ENCODE assay signal across 19 cellular contexts in the genomic region with DNA sequence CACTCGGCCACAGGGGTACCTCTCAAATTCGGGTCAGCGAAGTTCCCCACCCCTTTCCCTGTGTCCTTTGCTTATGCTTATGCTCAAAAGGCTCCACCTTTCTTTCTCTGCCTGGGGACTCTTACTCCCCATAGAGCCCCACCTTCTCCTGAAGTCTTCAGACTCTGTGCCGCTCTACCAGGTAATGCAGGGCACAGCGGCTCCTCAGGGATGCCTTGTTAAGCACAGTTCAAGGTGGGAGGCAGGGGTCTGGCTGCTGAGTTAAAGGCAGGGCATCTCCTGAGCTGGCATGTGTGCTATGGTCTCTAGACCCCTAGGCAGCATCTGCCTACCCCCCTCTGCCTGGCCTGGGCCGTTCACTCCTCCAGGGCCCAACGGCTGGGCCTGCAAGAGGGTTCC. TPM values are rescaled to one million over a fixed set of nuclear protein-coding genes. Genes with fewer than 3 reads are reported as not detected.
"Had no signal": no experiment of that assay in that cellular context is flagged by ENCODE, and none has a peak within 500 bp of the region (broad histone marks: within the 10 kb centered on the region; RNA-seq: fewer than 3 reads in every experiment).

No MANE protein-coding gene starts in this region.

- H3K4me3 ChIP-seq: esophagus muscularis mucosa, thoracic aorta had no signal

- H3K27ac ChIP-seq: esophagus muscularis mucosa, thoracic aorta had no signal

- ATAC-seq: activated CD8-positive, alpha-beta T cell treated with anti-CD3 and anti-CD28 coated beads for 36 hours; activated naive CD4-positive, alpha-beta T cell treated with anti-CD3 and anti-CD28 coated beads, Interleukin-2, amount 50 U/mL, for 72 hours; left colon; natural killer cell had no signal

- H3K4me1 Mint-ChIP-seq: natural killer cell had no signal

- H3K4me3 Mint-ChIP-seq: activated CD8-positive, alpha-beta T cell treated with anti-CD3 and anti-CD28 coated beads for 36 hours; natural killer cell; stimulated activated naive CD8-positive, alpha-beta T cell treated with anti-CD3 and anti-CD28 coated beads, Interleukin-15, Interleukin-2, amounts not matched to agents 100 ng/mL and 50 ng/mL, for 24 hours had no signal

- H3K36me3 Mint-ChIP-seq: brain, natural killer cell had no signal

- DNase-seq: activated CD4-positive, alpha-beta T cell treated with anti-CD3 and anti-CD28 coated beads for 1 hour; activated CD8-positive, alpha-beta T cell treated with anti-CD3 and anti-CD28 coated beads for 36 hours; activated T-cell treated with anti-CD3 and anti-CD28 coated beads for 4 hours; amniotic stem cell; hypothalamus; mammary epithelial cell; natural killer cell; occipital lobe; SHP77 treated with DMSO at 0.1 percent for 48 hours; stimulated activated CD4-positive, alpha-beta T cell treated with anti-CD3 and anti-CD28 coated beads, Interleukin-4, amount 100 ng/mL, for 1 hour; stimulated activated CD8-positive, alpha-beta memory T cell treated with anti-CD3 and anti-CD28 coated beads, Interleukin-4, amount 100 ng/mL, for 48 hours; SW 1271; T-helper 9 cell had no signal

- H3K27ac Mint-ChIP-seq: activated CD8-positive, alpha-beta T cell treated with anti-CD3 and anti-CD28 coated beads for 36 hours; activated naive CD4-positive, alpha-beta T cell treated with anti-CD3 and anti-CD28 coated beads, Interleukin-2, amount 50 U/mL, for 72 hours; brain; natural killer cell; stimulated activated naive CD8-positive, alpha-beta T cell treated with anti-CD3 and anti-CD28 coated beads, Interleukin-15, Interleukin-2, amounts not matched to agents 100 ng/mL and 50 ng/mL, for 24 hours had no signal

- H3K9me3 Mint-ChIP-seq: activated CD8-positive, alpha-beta T cell treated with anti-CD3 and anti-CD28 coated beads for 36 hours; activated naive CD4-positive, alpha-beta T cell treated with anti-CD3 and anti-CD28 coated beads, Interleukin-2, amount 50 U/mL, for 72 hours; natural killer cell; stimulated activated naive CD8-positive, alpha-beta T cell treated with anti-CD3 and anti-CD28 coated beads, Interleukin-15, Interleukin-2, amounts not matched to agents 100 ng/mL and 50 ng/mL, for 24 hours had no signal

- H3K9me3 ChIP-seq: esophagus muscularis mucosa, thoracic aorta had no signal

- H3K36me3 ChIP-seq: esophagus muscularis mucosa, thoracic aorta had no signal

RNA-seq across cellular contexts. Expression of a gene that starts 3.0 kb away (rescaled TPM):
- total RNA-seq: activated CD8-positive, alpha-beta T cell treated with anti-CD3 and anti-CD28 coated beads for 36 hours; natural killer cell had no signal
- polyA plus RNA-seq: mammary epithelial cell had no signal
